Comparison of ENCODE assay signal across 13 cellular contexts in the genomic region with DNA sequence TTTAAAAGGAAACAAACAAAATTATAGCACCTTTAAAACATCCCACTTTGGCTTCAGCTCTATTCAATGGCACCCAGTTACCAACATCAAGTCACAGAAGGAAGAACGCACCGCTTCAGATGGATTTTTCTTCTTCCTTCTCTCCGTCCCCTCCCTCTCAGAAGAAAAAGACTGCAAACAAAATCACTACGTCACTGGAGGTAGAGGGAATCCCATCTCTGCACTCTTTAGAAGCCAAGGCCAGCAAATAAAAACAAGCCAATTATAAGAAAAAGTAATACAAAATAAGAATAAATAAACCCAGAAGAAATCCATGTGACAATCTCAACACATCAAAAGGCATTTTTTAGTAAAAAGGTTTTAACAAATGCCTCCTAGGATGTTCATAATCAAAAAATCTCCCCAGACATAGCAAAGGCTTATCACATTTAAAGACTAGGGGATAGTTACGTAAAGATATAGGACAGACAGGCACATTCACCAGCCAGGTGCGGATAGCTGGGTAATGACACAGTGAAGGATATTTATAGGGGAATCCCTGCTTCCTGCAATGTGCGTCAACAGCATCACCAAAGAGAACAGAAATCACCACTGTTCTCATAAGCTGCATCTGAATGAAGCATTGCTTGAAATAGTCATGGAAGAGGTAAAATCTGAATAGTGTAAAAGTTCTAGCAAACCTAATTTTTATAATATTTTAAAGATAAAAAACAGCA.
DNase-seq lines count a peak whose midpoint lies in the region; ATAC-seq, FAIRE-seq and TF ChIP-seq lines count a peak whose summit lies in the region.
"Had no signal": no experiment of that assay in that cellular context is flagged by ENCODE, and none has a peak within 500 bp of the region (broad histone marks: within the 10 kb centered on the region; RNA-seq: fewer than 3 reads in every experiment).

No MANE protein-coding gene starts in this region.

- H3K9ac ChIP-seq in HUES48 (ENCODE audit: low read depth, low read length), result no peak overlapping the region

- no peak for TF ChIP-seq RAD21 in A549 (conservative IDR thresholded peaks at IDR 0.05 in 1 of 2, IDR thresholded peaks at IDR 0.05 in 1 of 2)

- TF ChIP-seq EP300 in A549 (IDR thresholded peaks at IDR 0.05), result no peak

- TF ChIP-seq POLR2A in A549 (IDR thresholded peaks at IDR 0.05; ENCODE audit: low read length), result no peak

- intact Hi-C loops in dorsolateral prefrontal cortex (cut with DNase I), result no loop called here

- H3K4me1 ChIP-seq in A549 (peaks cover 34% of the 10 kb centered on the region), HUES48 (ENCODE audit: control insufficient read depth, insufficient read depth, low read length) (peaks cover 26% of the 10 kb centered on the region)

- DNase-seq in A549 (ENCODE audit: low read depth in 1 of 2, low spot score in 1 of 2), result peak; percentile 30 to 74
- peak in 3 of 10 donors; percentile 29 to 63 (median 50) for DNase-seq in dorsolateral prefrontal cortex
- peak; percentile 22 for DNase-seq in occipital lobe (lab: John Stamatoyannopoulos, UW)
- DNase-seq in stimulated activated CD8-positive, alpha-beta memory T cell treated with anti-CD3 and anti-CD28 coated beads, Interleukin-4, amount 100 ng/mL, for 48 hours, result no peak
- DNase-seq: activated CD4-positive, CD25-positive, alpha-beta regulatory T cell; activated naive CD4-positive, alpha-beta T cell treated with anti-CD3 and anti-CD28 coated beads, Interleukin-2, amount 50 U/mL, for 16 hours; NCI-H526; SW 1271 had no signal

- ATAC-seq in A549, result peak; percentile 51 to 76; a peak in 3 of 6 replicates
- no peak for ATAC-seq in HG02870 (IDR thresholded peaks at IDR 0.05; ENCODE audit: unreplicated experiment)
- no peak for ATAC-seq in GM18861 (IDR thresholded peaks at IDR 0.05; ENCODE audit: unreplicated experiment)
- no peak for ATAC-seq in HG03097 (IDR thresholded peaks at IDR 0.05; ENCODE audit: low FRiP score, unreplicated experiment)

- peak overlapping the region; percentile 60 for H3K4me2 ChIP-seq in A549

- no peaks in the 10 kb centered on the region for H3K9me3 ChIP-seq in A549
- H3K9me3 ChIP-seq in HUES48 (ENCODE audit: control insufficient read depth, insufficient read depth, low read length), result no peaks in the 10 kb centered on the region
- H3K9me3 ChIP-seq: tibial nerve had no signal

- H3K4me3 ChIP-seq in A549 (0 out of 3 replicates have a peak overlapping the region, but pooled peaks have one; percentile 13), HUES48 (ENCODE audit: low read depth, low read length) (no peak overlapping the region), dorsolateral prefrontal cortex (peak overlapping the region in 49 of 59 donors; percentile 7 to 58 (median 37))
- H3K4me3 ChIP-seq: tibial nerve had no signal

- 36% methylated on average over 7 of the region's 7 CpGs for WGBS in A549 (ENCODE audit: missing lambda C conversion rate)

- FAIRE-seq in A549 (lab: Jason Lieb, UNC), result peak; percentile 68

- H3K36me3 ChIP-seq in HUES48 (ENCODE audit: control insufficient read depth, insufficient read depth, low read length), result no peaks in the 10 kb centered on the region

- POLR2A ChIA-PET in A549 (lab: Yijun Ruan, JAX), result interaction anchor here (1.2 to 1.8 kb wide), 3 partner anchors 22 to 89 kb away, joined by 3 to 7 read pairs (median 5); no protein-coding TSS in a partner anchor

- no peaks in the 10 kb centered on the region for H3K27me3 ChIP-seq in HUES48 (ENCODE audit: control insufficient read depth, insufficient read depth, low read length)
- H3K27me3 ChIP-seq in dorsolateral prefrontal cortex, result no peaks in the 10 kb centered on the region
- H3K27me3 ChIP-seq: tibial nerve had no signal

- TF ChIP-seq CTCF in A549 (IDR thresholded peaks at IDR 0.05) (no peak), dorsolateral prefrontal cortex (IDR thresholded peaks at IDR 0.05 in 54 of 56, conservative IDR thresholded peaks at IDR 0.05 in 2 of 56; ENCODE audit: low read depth in 1 of 56, partially characterized antibody in 56 of 56) (no peak)

- peak overlapping the region; percentile 16 to 61; a peak in 4 of 6 replicates for H3K27ac ChIP-seq in A549
- peak overlapping the region; percentile 65 for H3K27ac ChIP-seq in HUES48 (ENCODE audit: low read depth, low read length)
- H3K27ac ChIP-seq in dorsolateral prefrontal cortex, result peak overlapping the region in 55 of 59 donors; percentile 2 to 85 (median 58)

- CTCF ChIA-PET in A549 (lab: Yijun Ruan, JAX), result interaction anchor here (1.0 to 4.9 kb wide), 7 partner anchors 18 to 113 kb away, joined by 3 to 38 read pairs (median 5); a partner anchor contains a TSS

TF ChIP-seq in A549, 52 proteins besides CTCF, POLR2A, EP300 and RAD21:
- TF ChIP-seq, protein P1, sequence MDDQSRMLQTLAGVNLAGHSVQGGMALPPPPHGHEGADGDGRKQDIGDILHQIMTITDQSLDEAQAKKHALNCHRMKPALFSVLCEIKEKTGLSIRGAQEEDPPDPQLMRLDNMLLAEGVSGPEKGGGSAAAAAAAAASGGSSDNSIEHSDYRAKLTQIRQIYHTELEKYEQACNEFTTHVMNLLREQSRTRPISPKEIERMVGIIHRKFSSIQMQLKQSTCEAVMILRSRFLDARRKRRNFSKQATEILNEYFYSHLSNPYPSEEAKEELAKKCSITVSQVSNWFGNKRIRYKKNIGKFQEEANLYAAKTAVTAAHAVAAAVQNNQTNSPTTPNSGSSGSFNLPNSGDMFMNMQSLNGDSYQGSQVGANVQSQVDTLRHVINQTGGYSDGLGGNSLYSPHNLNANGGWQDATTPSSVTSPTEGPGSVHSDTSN (IDR thresholded peaks at IDR 0.05), result no peak
- TF ChIP-seq FOSL2 (IDR thresholded peaks at IDR 0.05), result no peak
- peak; percentile 39; the same call in 1 of the 2 replicates for TF ChIP-seq FOSL2 (CRISPR knock-in tag; IDR thresholded peaks at IDR 0.05)
- TF ChIP-seq MAFK (IDR thresholded peaks at IDR 0.05; ENCODE audit: partially characterized antibody), result no peak

Comparison
In these comparisons a context has a peak if more than half of its experiments do, and no peak if none do; other contexts are left out.
1. ATAC-seq: peak in A549 (2 of 2); none in HG02870 (single experiment), GM18861 (single experiment) and HG03097 (single experiment).
2. Peak in every context shown above with its lines, with median percentiles within 50 percentile points of each other: H3K27ac ChIP-seq.